1 cellular context compared by ENCODE assay signal in the genomic region with DNA sequence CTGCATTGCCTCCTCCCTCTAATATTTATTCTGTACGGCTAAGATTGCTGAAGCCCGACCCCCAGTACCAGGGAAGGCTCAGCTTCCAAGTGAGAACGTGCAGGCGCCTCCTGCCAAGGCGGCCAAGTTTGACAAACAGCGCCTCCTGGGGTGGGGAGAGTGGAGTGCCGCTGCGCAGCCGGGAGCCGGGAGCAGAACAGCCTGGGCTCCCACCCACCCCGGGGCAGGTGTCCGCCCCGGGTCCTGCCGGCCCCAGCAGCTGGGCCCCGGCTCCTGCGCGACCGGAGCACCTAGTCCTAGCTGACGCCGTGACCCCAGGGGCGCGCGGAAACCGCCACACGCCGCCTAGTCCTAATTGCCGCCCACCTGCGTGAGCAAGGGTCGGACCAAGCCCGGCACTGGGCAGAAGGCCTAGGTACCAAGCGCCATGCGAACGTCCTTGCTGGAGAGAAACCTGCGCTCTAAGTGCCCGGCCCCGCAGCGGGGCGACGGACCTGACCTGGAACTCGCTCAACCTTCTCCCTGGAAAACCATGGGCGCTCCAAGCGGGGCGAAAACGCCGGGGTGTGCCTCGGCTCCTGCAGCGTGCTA.
TF ChIP-seq lines count a peak whose summit lies in the region.

No MANE protein-coding gene starts in this region.

TF ChIP-seq in H1, 55 proteins besides CTCF, POLR2A, EP300 and RAD21 (continued from another document):
- TF ChIP-seq, protein P1, sequence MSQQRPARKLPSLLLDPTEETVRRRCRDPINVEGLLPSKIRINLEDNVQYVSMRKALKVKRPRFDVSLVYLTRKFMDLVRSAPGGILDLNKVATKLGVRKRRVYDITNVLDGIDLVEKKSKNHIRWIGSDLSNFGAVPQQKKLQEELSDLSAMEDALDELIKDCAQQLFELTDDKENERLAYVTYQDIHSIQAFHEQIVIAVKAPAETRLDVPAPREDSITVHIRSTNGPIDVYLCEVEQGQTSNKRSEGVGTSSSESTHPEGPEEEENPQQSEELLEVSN (IDR thresholded peaks at IDR 0.05), result peak; percentile 27; the same call in 1 of the 2 replicates
- TF ChIP-seq EZH2 (IDR thresholded peaks at IDR 0.05; ENCODE audit: low read depth, low read length, severe bottlenecking), result no peak
- no peak for TF ChIP-seq SP1 (IDR thresholded peaks at IDR 0.05; ENCODE audit: low read depth, low read length)
- TF ChIP-seq CHD2 (IDR thresholded peaks at IDR 0.05; ENCODE audit: low read length), result no peak
- TF ChIP-seq JUN (IDR thresholded peaks at IDR 0.05; ENCODE audit: low read depth, low read length), result no peak
- no peak for TF ChIP-seq NANOG (IDR thresholded peaks at IDR 0.05; ENCODE audit: insufficient read depth, low read depth, low read length, poor library complexity, severe bottlenecking)
- TF ChIP-seq SUZ12 (IDR thresholded peaks at IDR 0.05; ENCODE audit: low read length), result peak; percentile 17; the same call in 1 of the 2 replicates
- TF ChIP-seq CEBPB (IDR thresholded peaks at IDR 0.05; ENCODE audit: low read depth, low read length), result no peak
- TF ChIP-seq, protein P2, sequence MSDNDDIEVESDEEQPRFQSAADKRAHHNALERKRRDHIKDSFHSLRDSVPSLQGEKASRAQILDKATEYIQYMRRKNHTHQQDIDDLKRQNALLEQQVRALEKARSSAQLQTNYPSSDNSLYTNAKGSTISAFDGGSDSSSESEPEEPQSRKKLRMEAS (IDR thresholded peaks at IDR 0.05), result no peak
- TF ChIP-seq BACH1 (IDR thresholded peaks at IDR 0.05; ENCODE audit: low read length), result no peak
- TF ChIP-seq, protein P3, sequence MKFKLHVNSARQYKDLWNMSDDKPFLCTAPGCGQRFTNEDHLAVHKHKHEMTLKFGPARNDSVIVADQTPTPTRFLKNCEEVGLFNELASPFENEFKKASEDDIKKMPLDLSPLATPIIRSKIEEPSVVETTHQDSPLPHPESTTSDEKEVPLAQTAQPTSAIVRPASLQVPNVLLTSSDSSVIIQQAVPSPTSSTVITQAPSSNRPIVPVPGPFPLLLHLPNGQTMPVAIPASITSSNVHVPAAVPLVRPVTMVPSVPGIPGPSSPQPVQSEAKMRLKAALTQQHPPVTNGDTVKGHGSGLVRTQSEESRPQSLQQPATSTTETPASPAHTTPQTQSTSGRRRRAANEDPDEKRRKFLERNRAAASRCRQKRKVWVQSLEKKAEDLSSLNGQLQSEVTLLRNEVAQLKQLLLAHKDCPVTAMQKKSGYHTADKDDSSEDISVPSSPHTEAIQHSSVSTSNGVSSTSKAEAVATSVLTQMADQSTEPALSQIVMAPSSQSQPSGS (IDR thresholded peaks at IDR 0.05; ENCODE audit: low read length), result no peak
- no peak for TF ChIP-seq SIN3A (conservative IDR thresholded peaks at IDR 0.05 in 1 of 2, IDR thresholded peaks at IDR 0.05 in 1 of 2; ENCODE audit: low read depth in 1 of 2, low read length in 2 of 2)
- peak; percentile 51; the same call in 1 of the 2 replicates for TF ChIP-seq GABPA (IDR thresholded peaks at IDR 0.05; ENCODE audit: borderline replicate concordance, insufficient read depth, low read length)
- TF ChIP-seq POLR2AphosphoS5 (IDR thresholded peaks at IDR 0.05; ENCODE audit: low read depth, low read length), result no peak
- TF ChIP-seq, protein P4, sequence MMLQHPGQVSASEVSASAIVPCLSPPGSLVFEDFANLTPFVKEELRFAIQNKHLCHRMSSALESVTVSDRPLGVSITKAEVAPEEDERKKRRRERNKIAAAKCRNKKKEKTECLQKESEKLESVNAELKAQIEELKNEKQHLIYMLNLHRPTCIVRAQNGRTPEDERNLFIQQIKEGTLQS (IDR thresholded peaks at IDR 0.05; ENCODE audit: insufficient read depth, low read depth, low read length), result no peak
- TF ChIP-seq YY1 (IDR thresholded peaks at IDR 0.05; ENCODE audit: low read depth, low read length), result 0 out of 2 replicates have a peak, but pooled peaks have one; percentile 33
- no peak for TF ChIP-seq RBBP5 (IDR thresholded peaks at IDR 0.05; ENCODE audit: borderline replicate concordance, low read depth, low read length)
- TF ChIP-seq EGR1 (IDR thresholded peaks at IDR 0.05; ENCODE audit: borderline replicate concordance, low read depth, low read length), result no peak
- TF ChIP-seq, protein P5, sequence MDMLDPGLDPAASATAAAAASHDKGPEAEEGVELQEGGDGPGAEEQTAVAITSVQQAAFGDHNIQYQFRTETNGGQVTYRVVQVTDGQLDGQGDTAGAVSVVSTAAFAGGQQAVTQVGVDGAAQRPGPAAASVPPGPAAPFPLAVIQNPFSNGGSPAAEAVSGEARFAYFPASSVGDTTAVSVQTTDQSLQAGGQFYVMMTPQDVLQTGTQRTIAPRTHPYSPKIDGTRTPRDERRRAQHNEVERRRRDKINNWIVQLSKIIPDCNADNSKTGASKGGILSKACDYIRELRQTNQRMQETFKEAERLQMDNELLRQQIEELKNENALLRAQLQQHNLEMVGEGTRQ (IDR thresholded peaks at IDR 0.05; ENCODE audit: low read length), result no peak
- 0 out of 4 replicates have a peak, but pooled peaks of 1 of the 2 experiments have one; percentile 33 for TF ChIP-seq HDAC2 (IDR thresholded peaks at IDR 0.05; ENCODE audit: borderline replicate concordance in 1 of 2, low read depth in 2 of 2, low read length in 2 of 2)
- TF ChIP-seq CBX8 (IDR thresholded peaks at IDR 0.05; ENCODE audit: borderline replicate concordance, low read depth, low read length), result no peak
